Comparison of ENCODE assay signal across 12 cellular contexts in genomic region chr1:114126696-114127095, GRCh38. TPM values are rescaled to one million over a fixed set of nuclear protein-coding genes. Genes with fewer than 3 reads are reported as not detected.
DNase-seq lines count a peak whose midpoint lies in the region; ATAC-seq and TF ChIP-seq lines count a peak whose summit lies in the region.
"Had no signal": no experiment of that assay in that cellular context is flagged by ENCODE, and none has a peak within 500 bp of the region (broad histone marks: within the 10 kb centered on the region; RNA-seq: fewer than 3 reads in every experiment).

No MANE protein-coding gene starts in this region.

- no peaks in the 10 kb centered on the region for H3K36me3 Mint-ChIP-seq in glutamatergic neuron (ENCODE audit: unreplicated experiment)

- no peak overlapping the region for H3K27ac Mint-ChIP-seq in glutamatergic neuron (ENCODE audit: unreplicated experiment)
- H3K27ac Mint-ChIP-seq: GM23338 had no signal

- DNase-seq in GM13976 (ENCODE audit: low spot score) (peak; percentile 66), left lobe of liver (ENCODE audit: low spot score) (no peak), glutamatergic neuron (no peak), GDM1 (lab: John Stamatoyannopoulos, UW) (no peak), KG1 (lab: John Stamatoyannopoulos, UW) (no peak)
- DNase-seq: cerebellar nuclear complex, COR-L47 had no signal

- H3K9me3 Mint-ChIP-seq in glutamatergic neuron (ENCODE audit: unreplicated experiment): peaks cover 8% of the 10 kb centered on the region
- H3K9me3 Mint-ChIP-seq: GM23338 had no signal

- peaks cover 10% of the 10 kb centered on the region for H3K27me3 Mint-ChIP-seq in glutamatergic neuron (ENCODE audit: unreplicated experiment)

- peak; percentile 90 for ATAC-seq in GM21367 (IDR thresholded peaks at IDR 0.05; ENCODE audit: unreplicated experiment)
- ATAC-seq in HG03457 (IDR thresholded peaks at IDR 0.05; ENCODE audit: unreplicated experiment): peak; percentile 69
- ATAC-seq in left lobe of liver: peak; percentile 50
- no peak for ATAC-seq in GM19395 (IDR thresholded peaks at IDR 0.05; ENCODE audit: unreplicated experiment)
- ATAC-seq: GM23338 had no signal

- in situ Hi-C loops in GM13976 (cut with MboI; ENCODE audit: low sequenced_read_pairs, unreplicated experiment): no loop called here

- peaks cover 22% of the 10 kb centered on the region for H3K4me1 Mint-ChIP-seq in glutamatergic neuron (ENCODE audit: low read depth, unreplicated experiment)

- no peak overlapping the region for H3K4me3 Mint-ChIP-seq in glutamatergic neuron (ENCODE audit: unreplicated experiment)
- H3K4me3 Mint-ChIP-seq: GM23338 had no signal

- TF ChIP-seq CTCF in GM13976 (IDR thresholded peaks at IDR 0.05; ENCODE audit: borderline replicate concordance, control extremely low read depth, extremely low read depth, insufficient read depth, missing control alignments) (no peak), glutamatergic neuron (IDR thresholded peaks at IDR 0.05; ENCODE audit: partially characterized antibody, unreplicated experiment) (no peak)

RNA-seq across cellular contexts. Expression of gene SYT6, which starts 27.0 kb away (rescaled TPM):
- total RNA-seq in left lobe of liver (0.08 TPM), glutamatergic neuron (ENCODE audit: unreplicated experiment) (11.1 TPM)
- total RNA-seq: SJSA1 had no signal

Comparison
In these comparisons a context has a peak if more than half of its experiments do, and no peak if none do; other contexts are left out.
1. RNA of gene SYT6, which starts 27.0 kb away (total RNA-seq): 11.1 TPM in glutamatergic neuron (single experiment); 0.08 TPM in left lobe of liver (single experiment); every median in the first group is over 10 times any median in the second.